Comparison of ENCODE assay signal across 1 cellular context in genomic region chr10:5665380-5666323, GRCh38.
TF ChIP-seq lines count a peak whose summit lies in the region.

No MANE protein-coding gene starts in this region.

TF ChIP-seq in HepG2, 621 proteins besides CTCF, POLR2A, EP300 and RAD21 (continues in another document):
- TF ChIP-seq DMAP1 (CRISPR knock-in tag; IDR thresholded peaks at IDR 0.05) (peak; percentile 63), SNAPC4 (CRISPR knock-in tag; IDR thresholded peaks at IDR 0.05) (no peak), ZNF276 (CRISPR knock-in tag; IDR thresholded peaks at IDR 0.05; ENCODE audit: low read depth) (no peak), AGO2 (optimal IDR thresholded peaks at IDR 0.05; ENCODE audit: low read depth, low read length) (peak; percentile 71), HDAC2 (CRISPR knock-in tag; IDR thresholded peaks at IDR 0.05) (peak; percentile 57), ZNF543 (CRISPR knock-in tag; IDR thresholded peaks at IDR 0.05) (no peak), HNF4G (IDR thresholded peaks at IDR 0.05; ENCODE audit: borderline replicate concordance, low read depth, low read length) (peak; percentile 20; the same call in 1 of the 2 replicates), HNF4G (CRISPR knock-in tag; IDR thresholded peaks at IDR 0.05; ENCODE audit: borderline replicate concordance, low read depth) (no peak), DNMT1 (CRISPR knock-in tag; IDR thresholded peaks at IDR 0.05) (0 out of 2 replicates have a peak, but pooled peaks have one; percentile 67), GRHL1 (CRISPR knock-in tag; conservative IDR thresholded peaks at IDR 0.05) (no peak), BHLHE40 (IDR thresholded peaks at IDR 0.05; ENCODE audit: low read length) (0 out of 2 replicates have a peak, but pooled peaks have one; percentile 23), ZNF274 (CRISPR knock-in tag; IDR thresholded peaks at IDR 0.05) (0 out of 2 replicates have a peak, but pooled peaks have one; percentile 5), ZFP1 (CRISPR knock-in tag; IDR thresholded peaks at IDR 0.05) (no peak), JUND (CRISPR knock-in tag; IDR thresholded peaks at IDR 0.05) (0 out of 2 replicates have a peak, but pooled peaks have one; percentile 41), TGIF2 (CRISPR knock-in tag; IDR thresholded peaks at IDR 0.05) (no peak), ZNF407 (CRISPR knock-in tag; IDR thresholded peaks at IDR 0.05; ENCODE audit: not compliant biosample characterization) (no peak), ZNF282 (IDR thresholded peaks at IDR 0.05; ENCODE audit: partially characterized antibody) (no peak), ZSCAN31 (CRISPR knock-in tag; IDR thresholded peaks at IDR 0.05; ENCODE audit: low read depth) (0 out of 2 replicates have a peak, but pooled peaks have one; percentile 10), THYN1 (CRISPR knock-in tag; IDR thresholded peaks at IDR 0.05; ENCODE audit: borderline replicate concordance, low read depth) (no peak), HES4 (CRISPR knock-in tag; IDR thresholded peaks at IDR 0.05; ENCODE audit: borderline replicate concordance) (0 out of 2 replicates have a peak, but pooled peaks have one; percentile 42), SIX1 (CRISPR knock-in tag; IDR thresholded peaks at IDR 0.05; ENCODE audit: borderline replicate concordance) (no peak), RXRB (CRISPR knock-in tag; IDR thresholded peaks at IDR 0.05; ENCODE audit: borderline replicate concordance) (peak; percentile 29; the same call in 1 of the 2 replicates), HIVEP1 (CRISPR knock-in tag; IDR thresholded peaks at IDR 0.05) (0 out of 2 replicates have a peak, but pooled peaks have one; percentile 44), BRD4 (CRISPR knock-in tag; IDR thresholded peaks at IDR 0.05) (0 out of 2 replicates have a peak, but pooled peaks have one; percentile 26), ZNF530 (CRISPR knock-in tag; IDR thresholded peaks at IDR 0.05; ENCODE audit: low read depth) (no peak), NRL (CRISPR knock-in tag; IDR thresholded peaks at IDR 0.05; ENCODE audit: borderline replicate concordance) (0 out of 2 replicates have a peak, but pooled peaks have one; percentile 35), CBFB (CRISPR knock-in tag; IDR thresholded peaks at IDR 0.05) (no peak), ZNF33B (CRISPR knock-in tag; IDR thresholded peaks at IDR 0.05) (no peak), MYC (CRISPR knock-in tag; IDR thresholded peaks at IDR 0.05; ENCODE audit: borderline replicate concordance) (peak; percentile 70), PRDM15 (CRISPR knock-in tag; IDR thresholded peaks at IDR 0.05) (peak; percentile 14; the same call in 1 of the 2 replicates), ZNF34 (CRISPR knock-in tag; IDR thresholded peaks at IDR 0.05; ENCODE audit: borderline replicate concordance) (no peak)
